28 cellular contexts compared by ENCODE assay signal in genomic region chr5:142073617-142074405, GRCh38. TPM values are rescaled to one million over a fixed set of nuclear protein-coding genes. Genes with fewer than 3 reads are reported as not detected.
DNase-seq lines count a peak whose midpoint lies in the region; ATAC-seq and TF ChIP-seq lines count a peak whose summit lies in the region.
"Had no signal": no experiment of that assay in that cellular context is flagged by ENCODE, and none has a peak within 500 bp of the region (broad histone marks: within the 10 kb centered on the region; RNA-seq: fewer than 3 reads in every experiment).

No MANE protein-coding gene starts in this region.

- H3K9me2 ChIP-seq in GM23248 (ENCODE audit: insufficient read depth) = no peaks in the 10 kb centered on the region

- no peaks in the 10 kb centered on the region for H3K36me3 Mint-ChIP-seq in activated T-cell treated with anti-CD3 and anti-CD28 coated beads, Interleukin-2, amount 50 U/mL, for 4 hours (ENCODE audit: insufficient read depth)
- H3K36me3 Mint-ChIP-seq: activated naive CD8-positive, alpha-beta T cell treated with anti-CD3 and anti-CD28 coated beads, Interleukin-2, amount 10 ng/mL, durations not matched to agents 7 days and 5 days had no signal

- peaks cover 28% of the 10 kb centered on the region for H3K4me1 Mint-ChIP-seq in activated T-cell treated with anti-CD3 and anti-CD28 coated beads, Interleukin-2, amount 50 U/mL, for 4 hours (ENCODE audit: low read depth)

- no peak for DNase-seq in activated T-cell treated with anti-CD3 and anti-CD28 coated beads, Interleukin-2, amount 50 U/mL, for 4 hours
- no peak for DNase-seq in activated T-cell treated with anti-CD3 and anti-CD28 coated beads, Interleukin-2, amount 50 U/mL, for 48 hours
- DNase-seq in GM23248 (peak; percentile 26), WERI-Rb-1 (no peak), mesenchymal stem cell (peak; percentile 28), Peyer's patch (no peak)
- DNase-seq: activated CD4-positive, alpha-beta T cell treated with anti-CD3 and anti-CD28 coated beads, Interleukin-2, amount 50 U/mL, for 48 hours; activated naive CD8-positive, alpha-beta T cell treated with anti-CD3 and anti-CD28 coated beads, Interleukin-2, amount 10 ng/mL, durations not matched to agents 7 days and 5 days; DMS79 treated with DMSO at 0.1 percent for 48 hours; GDM1; hippocampal formation; Karpas-422; mammary epithelial cell; NCI-H1417 treated with DMSO at 0.1 percent for 48 hours; NCI-H2029 treated with DMSO at 0.1 percent for 48 hours; NCI-H526; SHP77 treated with DMSO at 0.1 percent for 48 hours; stimulated activated CD4-positive, alpha-beta T cell treated with anti-CD3 and anti-CD28 coated beads, Interleukin-4, amount 100 ng/mL, for 24 hours; substantia nigra; trophoblast cell had no signal

- no peak overlapping the region for H3K4ac ChIP-seq in mesenchymal stem cell (ENCODE audit: low read depth in 1 of 2, low read length in 2 of 2)

- H3K9ac ChIP-seq in GM23248 (no peak overlapping the region), mesenchymal stem cell (ENCODE audit: low read length) (no peak overlapping the region)
- H3K9ac ChIP-seq: BLaER1 had no signal

- H3K23ac ChIP-seq in mesenchymal stem cell (ENCODE audit: low read length in 2 of 2) = no peak overlapping the region

- H3K18ac ChIP-seq in mesenchymal stem cell (ENCODE audit: low read depth in 1 of 2, low read length in 2 of 2) = no peak overlapping the region

- no peaks in the 10 kb centered on the region for H3K27me3 Mint-ChIP-seq in activated T-cell treated with anti-CD3 and anti-CD28 coated beads, Interleukin-2, amount 50 U/mL, for 4 hours (ENCODE audit: low read depth)
- H3K27me3 Mint-ChIP-seq: activated naive CD8-positive, alpha-beta T cell treated with anti-CD3 and anti-CD28 coated beads, Interleukin-2, amount 10 ng/mL, durations not matched to agents 7 days and 5 days had no signal

- H3F3A ChIP-seq in GM23248 (ENCODE audit: insufficient read depth) = no peaks in the 10 kb centered on the region

- H2BK12ac ChIP-seq in mesenchymal stem cell (ENCODE audit: low read length in 2 of 2) = no peak overlapping the region

- no peak overlapping the region for H3K14ac ChIP-seq in mesenchymal stem cell (ENCODE audit: low read length in 2 of 2)

- no peak overlapping the region for H2BK15ac ChIP-seq in mesenchymal stem cell (ENCODE audit: low read depth, poor library complexity, severe bottlenecking)

- H2AFZ ChIP-seq in GM23248 (no peak overlapping the region), mesenchymal stem cell (ENCODE audit: low read depth, low read length) (no peak overlapping the region)

- no peak for TF ChIP-seq POLR2A in Peyer's patch (IDR thresholded peaks at IDR 0.05)

- H4K8ac ChIP-seq in mesenchymal stem cell (ENCODE audit: low read length) = no peak overlapping the region

- H3K27me3 ChIP-seq in GM23248 (replicated peaks; ENCODE audit: insufficient read depth) (peaks cover 13% of the 10 kb centered on the region; the same call in 1 of the 2 replicates), WERI-Rb-1 (ENCODE audit: insufficient read depth, low read depth, severe bottlenecking) (no peaks in the 10 kb centered on the region), mesenchymal stem cell (ENCODE audit: control insufficient read depth in 1 of 2, insufficient read depth in 1 of 2, low read length in 2 of 2) (peaks cover 5 to 14% of the 10 kb centered on the region in 2 experiments), Peyer's patch (no peaks in the 10 kb centered on the region)
- H3K27me3 ChIP-seq: ascending aorta, BLaER1, gastroesophageal sphincter had no signal

- H4K20me1 ChIP-seq in GM23248 (ENCODE audit: insufficient read depth) = no peaks in the 10 kb centered on the region
- H4K20me1 ChIP-seq: BLaER1 had no signal

- H3K4me3 ChIP-seq in GM23248 (no peak overlapping the region), WERI-Rb-1 (ENCODE audit: low read depth, low read length) (no peak overlapping the region), mesenchymal stem cell (ENCODE audit: insufficient read depth in 1 of 2, low read depth in 1 of 2, low read length in 2 of 2) (no peak overlapping the region), Peyer's patch (no peak overlapping the region)
- H3K4me3 ChIP-seq: ascending aorta, BLaER1, gastroesophageal sphincter had no signal

- H4K91ac ChIP-seq in mesenchymal stem cell (ENCODE audit: low read length) = no peak overlapping the region

- H2AK5ac ChIP-seq in mesenchymal stem cell (ENCODE audit: low read length, severe bottlenecking) = no peak overlapping the region

- no peak for TF ChIP-seq CTCF in WERI-Rb-1 (IDR thresholded peaks at IDR 0.05; ENCODE audit: low read depth, low read length)
- TF ChIP-seq CTCF in Peyer's patch (IDR thresholded peaks at IDR 0.05) = no peak

- H3K4me1 ChIP-seq in GM23248 (ENCODE audit: insufficient read depth) = no peaks in the 10 kb centered on the region
- H3K4me1 ChIP-seq in mesenchymal stem cell (ENCODE audit: control insufficient read depth, insufficient read depth, low read depth, low read length) = no peaks in the 10 kb centered on the region
- no peaks in the 10 kb centered on the region for H3K4me1 ChIP-seq in Peyer's patch
- H3K4me1 ChIP-seq: ascending aorta, BLaER1, gastroesophageal sphincter had no signal

- H3K36me3 ChIP-seq in GM23248 (ENCODE audit: low read depth) (no peaks in the 10 kb centered on the region), WERI-Rb-1 (no peaks in the 10 kb centered on the region), mesenchymal stem cell (ENCODE audit: control insufficient read depth in 1 of 2, insufficient read depth in 2 of 2, low read depth in 1 of 2, low read length in 2 of 2) (no peaks in the 10 kb centered on the region), Peyer's patch (no peaks in the 10 kb centered on the region)
- H3K36me3 ChIP-seq: ascending aorta, BLaER1, gastroesophageal sphincter had no signal

- in situ Hi-C loops in GM23248 (cut with MboI) = no loop called here

- no peaks in the 10 kb centered on the region for H3K79me1 ChIP-seq in mesenchymal stem cell (replicated peaks; ENCODE audit: low read length, poor library complexity, severe bottlenecking)

- no peak overlapping the region for H3K27ac ChIP-seq in GM23248
- H3K27ac ChIP-seq in WERI-Rb-1 = peak overlapping the region; percentile 63
- no peak overlapping the region for H3K27ac ChIP-seq in mesenchymal stem cell (ENCODE audit: low read length, poor library complexity, severe bottlenecking)
- no peak overlapping the region for H3K27ac ChIP-seq in Peyer's patch
- H3K27ac ChIP-seq: ascending aorta, BLaER1, gastroesophageal sphincter, HL-60 had no signal

- no peaks in the 10 kb centered on the region for H3K79me2 ChIP-seq in GM23248 (ENCODE audit: insufficient read depth)

- ATAC-seq in activated T-cell treated with anti-CD3 and anti-CD28 coated beads, Interleukin-2, amount 50 U/mL, for 4 hours = peak; percentile 56 to 81
- no peak for ATAC-seq in GM19395 (IDR thresholded peaks at IDR 0.05; ENCODE audit: unreplicated experiment)
- no peak for ATAC-seq in GM21786 (IDR thresholded peaks at IDR 0.05; ENCODE audit: unreplicated experiment)
- ATAC-seq: gastroesophageal sphincter, Panc1 had no signal

- H2BK120ac ChIP-seq in mesenchymal stem cell (ENCODE audit: low read depth, low read length) = no peak overlapping the region

- H3K4me2 ChIP-seq in GM23248 (ENCODE audit: unreplicated experiment) = no peak overlapping the region
- no peak overlapping the region for H3K4me2 ChIP-seq in mesenchymal stem cell (ENCODE audit: low read length, poor library complexity, severe bottlenecking)
- H3K4me2 ChIP-seq: BLaER1 had no signal

- H3K4me3 Mint-ChIP-seq in activated T-cell treated with anti-CD3 and anti-CD28 coated beads, Interleukin-2, amount 50 U/mL, for 4 hours = no peak overlapping the region
- H3K4me3 Mint-ChIP-seq: activated naive CD8-positive, alpha-beta T cell treated with anti-CD3 and anti-CD28 coated beads, Interleukin-2, amount 10 ng/mL, durations not matched to agents 7 days and 5 days; nephron had no signal

- H2BK5ac ChIP-seq in mesenchymal stem cell (ENCODE audit: low read depth, low read length, poor library complexity, severe bottlenecking) = no peak overlapping the region

- H3K9me3 ChIP-seq in GM23248 (ENCODE audit: low read depth) (no peaks in the 10 kb centered on the region), WERI-Rb-1 (ENCODE audit: severe bottlenecking) (peaks cover 2% of the 10 kb centered on the region), mesenchymal stem cell (ENCODE audit: control insufficient read depth, low read length) (no peaks in the 10 kb centered on the region), Peyer's patch (no peaks in the 10 kb centered on the region)
- H3K9me3 ChIP-seq: ascending aorta, gastroesophageal sphincter had no signal

- 51 to 61% methylated on average over 4 of the region's 4 CpGs for WGBS in GM23248 (ENCODE audit: low coverage in 1 of 2, low lambda C conversion rate in 2 of 2, missing lambda C conversion rate in 2 of 2), 2 experiments
- 88% methylated on average over 2 of the region's 4 CpGs for WGBS in mesenchymal stem cell

- H3K9me3 Mint-ChIP-seq in activated T-cell treated with anti-CD3 and anti-CD28 coated beads, Interleukin-2, amount 50 U/mL, for 4 hours = no peaks in the 10 kb centered on the region
- H3K9me3 Mint-ChIP-seq: activated naive CD8-positive, alpha-beta T cell treated with anti-CD3 and anti-CD28 coated beads, Interleukin-2, amount 10 ng/mL, durations not matched to agents 7 days and 5 days had no signal

RNA-seq across cellular contexts. Expression of gene NDFIP1, which starts 34.8 kb away (rescaled TPM):
- 100 to 1,000 TPM; 115 to 145 (median 117) TPM for total RNA-seq in activated T-cell treated with anti-CD3 and anti-CD28 coated beads, Interleukin-2, amount 50 U/mL, for 4 hours
- 55.2 and 57.5 TPM in 2 replicates for total RNA-seq in GM23248 (2014; rRNA removed; shearing (Covaris generic))
- polyA plus RNA-seq in GM23248 (2016; fragmentation: Nextera tagmentation; extraction: Ambion mirVana) = 75.3 and 76.4 TPM in 2 replicates
- 32.5 TPM for polyA plus RNA-seq in mesenchymal stem cell (2013, experiment 1 of 2)
- polyA plus RNA-seq in mesenchymal stem cell (2013, experiment 2 of 2) = 34.7 TPM
- total RNA-seq in Peyer's patch = 100 to 1,000 TPM in 2 of 4 donors, 10 to 100 TPM in 2; 30.5 to 112 (median 93.0) TPM

Comparison
In these comparisons a context has a peak if more than half of its experiments do, and no peak if none do; other contexts are left out.
1. ATAC-seq: peak in activated T-cell treated with anti-CD3 and anti-CD28 coated beads, Interleukin-2, amount 50 U/mL, for 4 hours (2 of 2); none in GM19395 (single experiment) and GM21786 (single experiment).
2. DNase-seq: peak in GM23248 (single experiment) and mesenchymal stem cell (single experiment); none in activated T-cell treated with anti-CD3 and anti-CD28 coated beads, Interleukin-2, amount 50 U/mL, for 4 hours (single experiment), activated T-cell treated with anti-CD3 and anti-CD28 coated beads, Interleukin-2, amount 50 U/mL, for 48 hours (0 of 2), WERI-Rb-1 (single experiment) and Peyer's patch (0 of 3).